ENCODE assay signal across 1 cellular context in the genomic region with DNA sequence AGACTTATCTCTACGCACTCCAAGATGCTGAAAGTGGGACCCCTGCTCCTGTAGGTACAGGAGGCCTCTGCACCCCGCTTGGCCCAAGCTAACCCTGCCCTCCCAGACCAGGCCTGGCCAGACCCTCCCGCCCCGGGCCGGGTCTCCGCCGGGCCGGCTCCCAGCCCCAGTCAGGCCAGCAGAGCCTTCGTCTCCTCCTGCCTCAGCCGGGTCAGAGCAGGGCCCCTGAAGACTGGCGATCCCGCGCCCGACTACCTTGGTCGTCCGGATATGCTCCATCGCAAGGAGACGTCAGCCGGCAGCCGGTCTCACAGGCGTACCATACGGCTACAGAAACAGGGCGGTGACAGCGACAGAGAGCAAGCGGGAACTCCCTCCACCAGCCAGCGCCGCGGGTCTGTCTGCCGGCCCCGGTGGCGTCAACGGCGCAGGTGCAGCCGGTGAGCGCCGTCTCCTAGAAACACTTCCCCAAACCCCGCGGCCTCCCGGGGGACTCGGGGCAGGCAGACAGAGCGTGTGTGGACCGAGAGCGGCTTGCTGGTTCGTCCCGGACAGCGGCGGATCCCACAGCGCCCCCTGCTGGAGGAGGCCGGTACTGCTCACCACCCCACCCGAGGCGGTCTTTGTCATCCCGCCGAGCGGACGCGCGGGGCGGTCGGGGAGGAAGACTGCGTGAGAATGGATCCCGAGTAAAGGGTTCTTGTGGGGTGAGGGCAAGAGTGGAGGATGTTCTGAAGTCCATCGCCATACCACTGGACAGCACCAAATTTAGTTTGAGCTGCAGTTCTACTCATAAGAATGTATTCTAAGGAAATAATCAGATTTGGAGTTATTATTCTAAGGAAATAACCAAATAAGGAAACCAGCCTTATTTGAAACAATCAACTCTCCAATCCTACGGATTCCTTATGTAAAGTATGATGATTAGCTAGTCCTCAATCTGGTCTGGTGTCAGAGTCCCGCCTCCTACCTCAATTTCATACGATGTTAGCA.
TF ChIP-seq lines count a peak whose summit lies in the region.

A gene (minus strand): TSS at position 520 of the 993 bp plus-strand sequence. CDS start 241 bp downstream, at position 279.

TF ChIP-seq in HepG2, 621 proteins besides CTCF, POLR2A, EP300 and RAD21 (continued from another document and continues in another):
- TF ChIP-seq, protein P1, sequence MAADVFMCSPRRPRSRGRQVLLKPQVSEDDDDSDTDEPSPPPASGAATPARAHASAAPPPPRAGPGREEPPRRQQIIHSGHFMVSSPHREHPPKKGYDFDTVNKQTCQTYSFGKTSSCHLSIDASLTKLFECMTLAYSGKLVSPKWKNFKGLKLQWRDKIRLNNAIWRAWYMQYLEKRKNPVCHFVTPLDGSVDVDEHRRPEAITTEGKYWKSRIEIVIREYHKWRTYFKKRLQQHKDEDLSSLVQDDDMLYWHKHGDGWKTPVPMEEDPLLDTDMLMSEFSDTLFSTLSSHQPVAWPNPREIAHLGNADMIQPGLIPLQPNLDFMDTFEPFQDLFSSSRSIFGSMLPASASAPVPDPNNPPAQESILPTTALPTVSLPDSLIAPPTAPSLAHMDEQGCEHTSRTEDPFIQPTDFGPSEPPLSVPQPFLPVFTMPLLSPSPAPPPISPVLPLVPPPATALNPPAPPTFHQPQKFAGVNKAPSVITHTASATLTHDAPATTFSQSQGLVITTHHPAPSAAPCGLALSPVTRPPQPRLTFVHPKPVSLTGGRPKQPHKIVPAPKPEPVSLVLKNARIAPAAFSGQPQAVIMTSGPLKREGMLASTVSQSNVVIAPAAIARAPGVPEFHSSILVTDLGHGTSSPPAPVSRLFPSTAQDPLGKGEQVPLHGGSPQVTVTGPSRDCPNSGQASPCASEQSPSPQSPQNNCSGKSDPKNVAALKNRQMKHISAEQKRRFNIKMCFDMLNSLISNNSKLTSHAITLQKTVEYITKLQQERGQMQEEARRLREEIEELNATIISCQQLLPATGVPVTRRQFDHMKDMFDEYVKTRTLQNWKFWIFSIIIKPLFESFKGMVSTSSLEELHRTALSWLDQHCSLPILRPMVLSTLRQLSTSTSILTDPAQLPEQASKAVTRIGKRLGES (CRISPR knock-in tag; IDR thresholded peaks at IDR 0.05; ENCODE audit: borderline replicate concordance): no peak
- TF ChIP-seq, protein P2, sequence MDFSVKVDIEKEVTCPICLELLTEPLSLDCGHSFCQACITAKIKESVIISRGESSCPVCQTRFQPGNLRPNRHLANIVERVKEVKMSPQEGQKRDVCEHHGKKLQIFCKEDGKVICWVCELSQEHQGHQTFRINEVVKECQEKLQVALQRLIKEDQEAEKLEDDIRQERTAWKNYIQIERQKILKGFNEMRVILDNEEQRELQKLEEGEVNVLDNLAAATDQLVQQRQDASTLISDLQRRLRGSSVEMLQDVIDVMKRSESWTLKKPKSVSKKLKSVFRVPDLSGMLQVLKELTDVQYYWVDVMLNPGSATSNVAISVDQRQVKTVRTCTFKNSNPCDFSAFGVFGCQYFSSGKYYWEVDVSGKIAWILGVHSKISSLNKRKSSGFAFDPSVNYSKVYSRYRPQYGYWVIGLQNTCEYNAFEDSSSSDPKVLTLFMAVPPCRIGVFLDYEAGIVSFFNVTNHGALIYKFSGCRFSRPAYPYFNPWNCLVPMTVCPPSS (IDR thresholded peaks at IDR 0.05): no peak
- TF ChIP-seq ZFP36L2 (CRISPR knock-in tag; IDR thresholded peaks at IDR 0.05) (no peak), FOXA1 (IDR thresholded peaks at IDR 0.05) (no peak), FOXA1 (CRISPR knock-in tag; IDR thresholded peaks at IDR 0.05) (no peak; the same call in 1 of the 2 replicates), MYC (CRISPR knock-in tag; IDR thresholded peaks at IDR 0.05; ENCODE audit: borderline replicate concordance) (peak; percentile 49; the same call in 1 of the 2 replicates), JUNB (CRISPR knock-in tag; IDR thresholded peaks at IDR 0.05; ENCODE audit: borderline replicate concordance) (no peak), ZNF816 (CRISPR knock-in tag; IDR thresholded peaks at IDR 0.05; ENCODE audit: borderline replicate concordance) (no peak), ZNF256 (CRISPR knock-in tag; conservative IDR thresholded peaks at IDR 0.05) (no peak), YY1 (IDR thresholded peaks at IDR 0.05; ENCODE audit: insufficient read depth, insufficient replicate concordance, low read depth, low read length) (peak; percentile 63), NFIC (IDR thresholded peaks at IDR 0.05; ENCODE audit: low read length) (no peak), SYNCRIP (IDR thresholded peaks at IDR 0.05; ENCODE audit: insufficient read depth, low read depth, low read length) (no peak), FOSL2 (CRISPR knock-in tag; IDR thresholded peaks at IDR 0.05) (peak; percentile 37), TSC22D2 (CRISPR knock-in tag; IDR thresholded peaks at IDR 0.05; ENCODE audit: borderline replicate concordance) (no peak), IKZF1 (IDR thresholded peaks at IDR 0.05) (no peak), ZNF589 (CRISPR knock-in tag; conservative IDR thresholded peaks at IDR 0.05) (no peak), MEIS2 (CRISPR knock-in tag; IDR thresholded peaks at IDR 0.05) (no peak), ARNTL (CRISPR knock-in tag; IDR thresholded peaks at IDR 0.05) (0 out of 2 replicates have a peak, but pooled peaks have one; percentile 36), ZNF432 (CRISPR knock-in tag; IDR thresholded peaks at IDR 0.05; ENCODE audit: borderline replicate concordance) (no peak), ZMYM3 (CRISPR knock-in tag; IDR thresholded peaks at IDR 0.05) (no peak), ZFP36 (IDR thresholded peaks at IDR 0.05; ENCODE audit: borderline replicate concordance, low read depth, low read length, partially characterized antibody) (no peak), ZNF383 (CRISPR knock-in tag; IDR thresholded peaks at IDR 0.05; ENCODE audit: borderline replicate concordance) (no peak)
- TF ChIP-seq, protein P3, sequence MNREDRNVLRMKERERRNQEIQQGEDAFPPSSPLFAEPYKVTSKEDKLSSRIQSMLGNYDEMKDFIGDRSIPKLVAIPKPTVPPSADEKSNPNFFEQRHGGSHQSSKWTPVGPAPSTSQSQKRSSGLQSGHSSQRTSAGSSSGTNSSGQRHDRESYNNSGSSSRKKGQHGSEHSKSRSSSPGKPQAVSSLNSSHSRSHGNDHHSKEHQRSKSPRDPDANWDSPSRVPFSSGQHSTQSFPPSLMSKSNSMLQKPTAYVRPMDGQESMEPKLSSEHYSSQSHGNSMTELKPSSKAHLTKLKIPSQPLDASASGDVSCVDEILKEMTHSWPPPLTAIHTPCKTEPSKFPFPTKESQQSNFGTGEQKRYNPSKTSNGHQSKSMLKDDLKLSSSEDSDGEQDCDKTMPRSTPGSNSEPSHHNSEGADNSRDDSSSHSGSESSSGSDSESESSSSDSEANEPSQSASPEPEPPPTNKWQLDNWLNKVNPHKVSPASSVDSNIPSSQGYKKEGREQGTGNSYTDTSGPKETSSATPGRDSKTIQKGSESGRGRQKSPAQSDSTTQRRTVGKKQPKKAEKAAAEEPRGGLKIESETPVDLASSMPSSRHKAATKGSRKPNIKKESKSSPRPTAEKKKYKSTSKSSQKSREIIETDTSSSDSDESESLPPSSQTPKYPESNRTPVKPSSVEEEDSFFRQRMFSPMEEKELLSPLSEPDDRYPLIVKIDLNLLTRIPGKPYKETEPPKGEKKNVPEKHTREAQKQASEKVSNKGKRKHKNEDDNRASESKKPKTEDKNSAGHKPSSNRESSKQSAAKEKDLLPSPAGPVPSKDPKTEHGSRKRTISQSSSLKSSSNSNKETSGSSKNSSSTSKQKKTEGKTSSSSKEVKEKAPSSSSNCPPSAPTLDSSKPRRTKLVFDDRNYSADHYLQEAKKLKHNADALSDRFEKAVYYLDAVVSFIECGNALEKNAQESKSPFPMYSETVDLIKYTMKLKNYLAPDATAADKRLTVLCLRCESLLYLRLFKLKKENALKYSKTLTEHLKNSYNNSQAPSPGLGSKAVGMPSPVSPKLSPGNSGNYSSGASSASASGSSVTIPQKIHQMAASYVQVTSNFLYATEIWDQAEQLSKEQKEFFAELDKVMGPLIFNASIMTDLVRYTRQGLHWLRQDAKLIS (CRISPR knock-in tag; IDR thresholded peaks at IDR 0.05): no peak
- TF ChIP-seq, protein P4, sequence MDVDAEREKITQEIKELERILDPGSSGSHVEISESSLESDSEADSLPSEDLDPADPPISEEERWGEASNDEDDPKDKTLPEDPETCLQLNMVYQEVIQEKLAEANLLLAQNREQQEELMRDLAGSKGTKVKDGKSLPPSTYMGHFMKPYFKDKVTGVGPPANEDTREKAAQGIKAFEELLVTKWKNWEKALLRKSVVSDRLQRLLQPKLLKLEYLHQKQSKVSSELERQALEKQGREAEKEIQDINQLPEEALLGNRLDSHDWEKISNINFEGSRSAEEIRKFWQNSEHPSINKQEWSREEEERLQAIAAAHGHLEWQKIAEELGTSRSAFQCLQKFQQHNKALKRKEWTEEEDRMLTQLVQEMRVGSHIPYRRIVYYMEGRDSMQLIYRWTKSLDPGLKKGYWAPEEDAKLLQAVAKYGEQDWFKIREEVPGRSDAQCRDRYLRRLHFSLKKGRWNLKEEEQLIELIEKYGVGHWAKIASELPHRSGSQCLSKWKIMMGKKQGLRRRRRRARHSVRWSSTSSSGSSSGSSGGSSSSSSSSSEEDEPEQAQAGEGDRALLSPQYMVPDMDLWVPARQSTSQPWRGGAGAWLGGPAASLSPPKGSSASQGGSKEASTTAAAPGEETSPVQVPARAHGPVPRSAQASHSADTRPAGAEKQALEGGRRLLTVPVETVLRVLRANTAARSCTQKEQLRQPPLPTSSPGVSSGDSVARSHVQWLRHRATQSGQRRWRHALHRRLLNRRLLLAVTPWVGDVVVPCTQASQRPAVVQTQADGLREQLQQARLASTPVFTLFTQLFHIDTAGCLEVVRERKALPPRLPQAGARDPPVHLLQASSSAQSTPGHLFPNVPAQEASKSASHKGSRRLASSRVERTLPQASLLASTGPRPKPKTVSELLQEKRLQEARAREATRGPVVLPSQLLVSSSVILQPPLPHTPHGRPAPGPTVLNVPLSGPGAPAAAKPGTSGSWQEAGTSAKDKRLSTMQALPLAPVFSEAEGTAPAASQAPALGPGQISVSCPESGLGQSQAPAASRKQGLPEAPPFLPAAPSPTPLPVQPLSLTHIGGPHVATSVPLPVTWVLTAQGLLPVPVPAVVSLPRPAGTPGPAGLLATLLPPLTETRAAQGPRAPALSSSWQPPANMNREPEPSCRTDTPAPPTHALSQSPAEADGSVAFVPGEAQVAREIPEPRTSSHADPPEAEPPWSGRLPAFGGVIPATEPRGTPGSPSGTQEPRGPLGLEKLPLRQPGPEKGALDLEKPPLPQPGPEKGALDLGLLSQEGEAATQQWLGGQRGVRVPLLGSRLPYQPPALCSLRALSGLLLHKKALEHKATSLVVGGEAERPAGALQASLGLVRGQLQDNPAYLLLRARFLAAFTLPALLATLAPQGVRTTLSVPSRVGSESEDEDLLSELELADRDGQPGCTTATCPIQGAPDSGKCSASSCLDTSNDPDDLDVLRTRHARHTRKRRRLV (CRISPR knock-in tag; IDR thresholded peaks at IDR 0.05): no peak
- TF ChIP-seq, protein P5, sequence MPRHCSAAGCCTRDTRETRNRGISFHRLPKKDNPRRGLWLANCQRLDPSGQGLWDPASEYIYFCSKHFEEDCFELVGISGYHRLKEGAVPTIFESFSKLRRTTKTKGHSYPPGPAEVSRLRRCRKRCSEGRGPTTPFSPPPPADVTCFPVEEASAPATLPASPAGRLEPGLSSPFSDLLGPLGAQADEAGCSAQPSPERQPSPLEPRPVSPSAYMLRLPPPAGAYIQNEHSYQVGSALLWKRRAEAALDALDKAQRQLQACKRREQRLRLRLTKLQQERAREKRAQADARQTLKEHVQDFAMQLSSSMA (CRISPR knock-in tag; IDR thresholded peaks at IDR 0.05): no peak
- TF ChIP-seq, protein P6, sequence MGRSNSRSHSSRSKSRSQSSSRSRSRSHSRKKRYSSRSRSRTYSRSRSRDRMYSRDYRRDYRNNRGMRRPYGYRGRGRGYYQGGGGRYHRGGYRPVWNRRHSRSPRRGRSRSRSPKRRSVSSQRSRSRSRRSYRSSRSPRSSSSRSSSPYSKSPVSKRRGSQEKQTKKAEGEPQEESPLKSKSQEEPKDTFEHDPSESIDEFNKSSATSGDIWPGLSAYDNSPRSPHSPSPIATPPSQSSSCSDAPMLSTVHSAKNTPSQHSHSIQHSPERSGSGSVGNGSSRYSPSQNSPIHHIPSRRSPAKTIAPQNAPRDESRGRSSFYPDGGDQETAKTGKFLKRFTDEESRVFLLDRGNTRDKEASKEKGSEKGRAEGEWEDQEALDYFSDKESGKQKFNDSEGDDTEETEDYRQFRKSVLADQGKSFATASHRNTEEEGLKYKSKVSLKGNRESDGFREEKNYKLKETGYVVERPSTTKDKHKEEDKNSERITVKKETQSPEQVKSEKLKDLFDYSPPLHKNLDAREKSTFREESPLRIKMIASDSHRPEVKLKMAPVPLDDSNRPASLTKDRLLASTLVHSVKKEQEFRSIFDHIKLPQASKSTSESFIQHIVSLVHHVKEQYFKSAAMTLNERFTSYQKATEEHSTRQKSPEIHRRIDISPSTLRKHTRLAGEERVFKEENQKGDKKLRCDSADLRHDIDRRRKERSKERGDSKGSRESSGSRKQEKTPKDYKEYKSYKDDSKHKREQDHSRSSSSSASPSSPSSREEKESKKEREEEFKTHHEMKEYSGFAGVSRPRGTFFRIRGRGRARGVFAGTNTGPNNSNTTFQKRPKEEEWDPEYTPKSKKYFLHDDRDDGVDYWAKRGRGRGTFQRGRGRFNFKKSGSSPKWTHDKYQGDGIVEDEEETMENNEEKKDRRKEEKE (IDR thresholded peaks at IDR 0.05): no peak
- TF ChIP-seq, protein P7, sequence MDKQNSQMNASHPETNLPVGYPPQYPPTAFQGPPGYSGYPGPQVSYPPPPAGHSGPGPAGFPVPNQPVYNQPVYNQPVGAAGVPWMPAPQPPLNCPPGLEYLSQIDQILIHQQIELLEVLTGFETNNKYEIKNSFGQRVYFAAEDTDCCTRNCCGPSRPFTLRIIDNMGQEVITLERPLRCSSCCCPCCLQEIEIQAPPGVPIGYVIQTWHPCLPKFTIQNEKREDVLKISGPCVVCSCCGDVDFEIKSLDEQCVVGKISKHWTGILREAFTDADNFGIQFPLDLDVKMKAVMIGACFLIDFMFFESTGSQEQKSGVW (CRISPR knock-in tag; IDR thresholded peaks at IDR 0.05; ENCODE audit: borderline replicate concordance): no peak
- TF ChIP-seq, protein P8, sequence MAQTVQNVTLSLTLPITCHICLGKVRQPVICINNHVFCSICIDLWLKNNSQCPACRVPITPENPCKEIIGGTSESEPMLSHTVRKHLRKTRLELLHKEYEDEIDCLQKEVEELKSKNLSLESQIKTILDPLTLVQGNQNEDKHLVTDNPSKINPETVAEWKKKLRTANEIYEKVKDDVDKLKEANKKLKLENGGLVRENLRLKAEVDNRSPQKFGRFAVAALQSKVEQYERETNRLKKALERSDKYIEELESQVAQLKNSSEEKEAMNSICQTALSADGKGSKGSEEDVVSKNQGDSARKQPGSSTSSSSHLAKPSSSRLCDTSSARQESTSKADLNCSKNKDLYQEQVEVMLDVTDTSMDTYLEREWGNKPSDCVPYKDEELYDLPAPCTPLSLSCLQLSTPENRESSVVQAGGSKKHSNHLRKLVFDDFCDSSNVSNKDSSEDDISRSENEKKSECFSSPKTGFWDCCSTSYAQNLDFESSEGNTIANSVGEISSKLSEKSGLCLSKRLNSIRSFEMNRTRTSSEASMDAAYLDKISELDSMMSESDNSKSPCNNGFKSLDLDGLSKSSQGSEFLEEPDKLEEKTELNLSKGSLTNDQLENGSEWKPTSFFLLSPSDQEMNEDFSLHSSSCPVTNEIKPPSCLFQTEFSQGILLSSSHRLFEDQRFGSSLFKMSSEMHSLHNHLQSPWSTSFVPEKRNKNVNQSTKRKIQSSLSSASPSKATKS (CRISPR knock-in tag; IDR thresholded peaks at IDR 0.05): no peak
